ENCODE assay signal across 1 cellular context in genomic region chr6:36897629-36898028, GRCh38.
TF ChIP-seq lines count a peak whose summit lies in the region.

No MANE protein-coding gene starts in this region.

TF ChIP-seq in endothelial cell of umbilical vein, 7 proteins besides CTCF, POLR2A, EP300 and RAD21:
- TF ChIP-seq POLR2AphosphoS5 (IDR thresholded peaks at IDR 0.05; ENCODE audit: insufficient read depth, low read depth, low read length) (no peak), FOS (IDR thresholded peaks at IDR 0.05; ENCODE audit: borderline replicate concordance, insufficient read depth, low read length) (no peak)
